In the genomic region with DNA sequence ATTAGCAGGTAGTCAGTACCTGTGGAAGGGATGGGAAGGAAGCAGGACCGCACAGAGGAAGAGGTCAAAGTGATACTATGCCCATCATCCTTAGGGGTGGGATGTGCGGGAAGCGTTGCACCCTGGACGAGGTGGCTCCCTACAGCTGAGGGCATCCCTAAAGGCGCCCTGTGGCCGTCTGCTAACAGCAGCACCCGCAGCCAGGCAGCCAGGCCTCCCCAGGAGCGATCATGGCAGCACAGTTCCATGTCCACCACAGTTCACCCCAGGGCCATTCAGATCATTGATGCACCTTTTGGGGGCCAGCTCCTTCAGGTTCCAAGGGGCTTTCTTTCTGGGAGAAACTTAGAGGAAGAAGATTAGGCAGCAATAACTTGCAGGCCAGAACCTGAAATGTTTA, we compare ENCODE assay signal across 1 cellular context.
A peak's percentile ranks its signal among the peaks of the same experiment; 100 is the strongest.
TF ChIP-seq lines count a peak whose summit lies in the region.

No MANE protein-coding gene starts in this region.

TF ChIP-seq in HepG2, 621 proteins besides CTCF, POLR2A, EP300 and RAD21:
- TF ChIP-seq, protein P1, sequence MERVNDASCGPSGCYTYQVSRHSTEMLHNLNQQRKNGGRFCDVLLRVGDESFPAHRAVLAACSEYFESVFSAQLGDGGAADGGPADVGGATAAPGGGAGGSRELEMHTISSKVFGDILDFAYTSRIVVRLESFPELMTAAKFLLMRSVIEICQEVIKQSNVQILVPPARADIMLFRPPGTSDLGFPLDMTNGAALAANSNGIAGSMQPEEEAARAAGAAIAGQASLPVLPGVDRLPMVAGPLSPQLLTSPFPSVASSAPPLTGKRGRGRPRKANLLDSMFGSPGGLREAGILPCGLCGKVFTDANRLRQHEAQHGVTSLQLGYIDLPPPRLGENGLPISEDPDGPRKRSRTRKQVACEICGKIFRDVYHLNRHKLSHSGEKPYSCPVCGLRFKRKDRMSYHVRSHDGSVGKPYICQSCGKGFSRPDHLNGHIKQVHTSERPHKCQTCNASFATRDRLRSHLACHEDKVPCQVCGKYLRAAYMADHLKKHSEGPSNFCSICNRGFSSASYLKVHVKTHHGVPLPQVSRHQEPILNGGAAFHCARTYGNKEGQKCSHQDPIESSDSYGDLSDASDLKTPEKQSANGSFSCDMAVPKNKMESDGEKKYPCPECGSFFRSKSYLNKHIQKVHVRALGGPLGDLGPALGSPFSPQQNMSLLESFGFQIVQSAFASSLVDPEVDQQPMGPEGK (CRISPR knock-in tag; IDR thresholded peaks at IDR 0.05) = no peak
- TF ChIP-seq RBM22 (optimal IDR thresholded peaks at IDR 0.05; ENCODE audit: low read length) = peak; percentile 9
TF ChIP-seq in HepG2: peak in this region for 1.
